ENCODE assay signal across 15 cellular contexts in genomic region chr2:130566165-130566564, GRCh38. TPM values are rescaled to one million over a fixed set of nuclear protein-coding genes. Genes with fewer than 3 reads are reported as not detected.
"Had no signal": no experiment of that assay in that cellular context is flagged by ENCODE, and none has a peak within 500 bp of the region (broad histone marks: within the 10 kb centered on the region; RNA-seq: fewer than 3 reads in every experiment).

No MANE protein-coding gene starts in this region.

RNA-seq across cellular contexts. Expression of gene CFC1, which starts 33.2 kb away (rescaled TPM):
- total RNA-seq: activated B cell treated with CpG ODN at 0.5 μM for 24 hours; activated CD4-positive, alpha-beta memory T cell treated with anti-CD3 and anti-CD28 coated beads for 36 hours; activated CD4-positive, alpha-beta memory T cell treated with anti-CD3 and anti-CD28 coated beads, Interleukin-2, amount 10 ng/mL, durations not matched to agents 7 days and 5 days; activated CD4-positive, alpha-beta T cell treated with anti-CD3 and anti-CD28 coated beads for 36 hours; activated CD4-positive, alpha-beta T cell treated with anti-CD3 and anti-CD28 coated beads, Interleukin-2, amount 10 ng/mL, durations not matched to agents 24 days and 14 days; activated CD4-positive, alpha-beta T cell treated with anti-CD3 and anti-CD28 coated beads, Interleukin-2, amount 10 ng/mL, durations not matched to agents 7 days and 5 days; activated CD8-positive, alpha-beta memory T cell treated with anti-CD3 and anti-CD28 coated beads for 36 hours; activated CD8-positive, alpha-beta memory T cell treated with anti-CD3 and anti-CD28 coated beads, Interleukin-2, amount 10 ng/mL, durations not matched to agents 7 days and 5 days; activated CD8-positive, alpha-beta T cell treated with anti-CD3 and anti-CD28 coated beads for 36 hours; activated CD8-positive, alpha-beta T cell treated with anti-CD3 and anti-CD28 coated beads, Interleukin-2, amount 10 ng/mL, durations not matched to agents 7 days and 5 days; T-cell; T-helper 1 cell treated with Interleukin-12 subunit alpha and Interleukin-12 subunit beta and Interleukin-4 antibody, amounts not matched to agents 30 ng/mL and 1 ng/mL, for 36 hours; T-helper 17 cell; T-helper 2 cell treated with Interferon-gamma antibody and Interleukin-4, amounts not matched to agents 100 ng/mL and 5 ng/mL, for 36 hours; WTC11 had no signal

RNA-seq across cellular contexts. Expression of gene POTEJ, which starts 45.1 kb away (rescaled TPM):
- total RNA-seq: activated B cell treated with CpG ODN at 0.5 μM for 24 hours; activated CD4-positive, alpha-beta memory T cell treated with anti-CD3 and anti-CD28 coated beads for 36 hours; activated CD4-positive, alpha-beta memory T cell treated with anti-CD3 and anti-CD28 coated beads, Interleukin-2, amount 10 ng/mL, durations not matched to agents 7 days and 5 days; activated CD4-positive, alpha-beta T cell treated with anti-CD3 and anti-CD28 coated beads for 36 hours; activated CD4-positive, alpha-beta T cell treated with anti-CD3 and anti-CD28 coated beads, Interleukin-2, amount 10 ng/mL, durations not matched to agents 24 days and 14 days; activated CD4-positive, alpha-beta T cell treated with anti-CD3 and anti-CD28 coated beads, Interleukin-2, amount 10 ng/mL, durations not matched to agents 7 days and 5 days; activated CD8-positive, alpha-beta memory T cell treated with anti-CD3 and anti-CD28 coated beads for 36 hours; activated CD8-positive, alpha-beta memory T cell treated with anti-CD3 and anti-CD28 coated beads, Interleukin-2, amount 10 ng/mL, durations not matched to agents 7 days and 5 days; activated CD8-positive, alpha-beta T cell treated with anti-CD3 and anti-CD28 coated beads for 36 hours; activated CD8-positive, alpha-beta T cell treated with anti-CD3 and anti-CD28 coated beads, Interleukin-2, amount 10 ng/mL, durations not matched to agents 7 days and 5 days; T-cell; T-helper 1 cell treated with Interleukin-12 subunit alpha and Interleukin-12 subunit beta and Interleukin-4 antibody, amounts not matched to agents 30 ng/mL and 1 ng/mL, for 36 hours; T-helper 17 cell; T-helper 2 cell treated with Interferon-gamma antibody and Interleukin-4, amounts not matched to agents 100 ng/mL and 5 ng/mL, for 36 hours; WTC11 had no signal

RNA-seq across cellular contexts. Expression of gene CFC1B, which starts 45.1 kb away (rescaled TPM):
- total RNA-seq: activated B cell treated with CpG ODN at 0.5 μM for 24 hours; activated CD4-positive, alpha-beta memory T cell treated with anti-CD3 and anti-CD28 coated beads for 36 hours; activated CD4-positive, alpha-beta memory T cell treated with anti-CD3 and anti-CD28 coated beads, Interleukin-2, amount 10 ng/mL, durations not matched to agents 7 days and 5 days; activated CD4-positive, alpha-beta T cell treated with anti-CD3 and anti-CD28 coated beads for 36 hours; activated CD4-positive, alpha-beta T cell treated with anti-CD3 and anti-CD28 coated beads, Interleukin-2, amount 10 ng/mL, durations not matched to agents 24 days and 14 days; activated CD4-positive, alpha-beta T cell treated with anti-CD3 and anti-CD28 coated beads, Interleukin-2, amount 10 ng/mL, durations not matched to agents 7 days and 5 days; activated CD8-positive, alpha-beta memory T cell treated with anti-CD3 and anti-CD28 coated beads for 36 hours; activated CD8-positive, alpha-beta memory T cell treated with anti-CD3 and anti-CD28 coated beads, Interleukin-2, amount 10 ng/mL, durations not matched to agents 7 days and 5 days; activated CD8-positive, alpha-beta T cell treated with anti-CD3 and anti-CD28 coated beads for 36 hours; activated CD8-positive, alpha-beta T cell treated with anti-CD3 and anti-CD28 coated beads, Interleukin-2, amount 10 ng/mL, durations not matched to agents 7 days and 5 days; T-cell; T-helper 1 cell treated with Interleukin-12 subunit alpha and Interleukin-12 subunit beta and Interleukin-4 antibody, amounts not matched to agents 30 ng/mL and 1 ng/mL, for 36 hours; T-helper 17 cell; T-helper 2 cell treated with Interferon-gamma antibody and Interleukin-4, amounts not matched to agents 100 ng/mL and 5 ng/mL, for 36 hours; WTC11 had no signal

RNA-seq across cellular contexts. Expression of gene POTEI, which starts 57.0 kb away (rescaled TPM):
- total RNA-seq: activated B cell treated with CpG ODN at 0.5 μM for 24 hours; activated CD4-positive, alpha-beta memory T cell treated with anti-CD3 and anti-CD28 coated beads for 36 hours; activated CD4-positive, alpha-beta memory T cell treated with anti-CD3 and anti-CD28 coated beads, Interleukin-2, amount 10 ng/mL, durations not matched to agents 7 days and 5 days; activated CD4-positive, alpha-beta T cell treated with anti-CD3 and anti-CD28 coated beads for 36 hours; activated CD4-positive, alpha-beta T cell treated with anti-CD3 and anti-CD28 coated beads, Interleukin-2, amount 10 ng/mL, durations not matched to agents 24 days and 14 days; activated CD4-positive, alpha-beta T cell treated with anti-CD3 and anti-CD28 coated beads, Interleukin-2, amount 10 ng/mL, durations not matched to agents 7 days and 5 days; activated CD8-positive, alpha-beta memory T cell treated with anti-CD3 and anti-CD28 coated beads for 36 hours; activated CD8-positive, alpha-beta memory T cell treated with anti-CD3 and anti-CD28 coated beads, Interleukin-2, amount 10 ng/mL, durations not matched to agents 7 days and 5 days; activated CD8-positive, alpha-beta T cell treated with anti-CD3 and anti-CD28 coated beads for 36 hours; activated CD8-positive, alpha-beta T cell treated with anti-CD3 and anti-CD28 coated beads, Interleukin-2, amount 10 ng/mL, durations not matched to agents 7 days and 5 days; T-cell; T-helper 1 cell treated with Interleukin-12 subunit alpha and Interleukin-12 subunit beta and Interleukin-4 antibody, amounts not matched to agents 30 ng/mL and 1 ng/mL, for 36 hours; T-helper 17 cell; T-helper 2 cell treated with Interferon-gamma antibody and Interleukin-4, amounts not matched to agents 100 ng/mL and 5 ng/mL, for 36 hours had no signal
